In genomic region chr3:156161172-156161571, GRCh38 we compare ENCODE assay signal across 1 cellular context.
TF ChIP-seq lines count a peak whose summit lies in the region.

No MANE protein-coding gene starts in this region.

TF ChIP-seq in IMR-90, 13 proteins besides CTCF, POLR2A, EP300 and RAD21 (continued from another document):
- TF ChIP-seq MAZ (IDR thresholded peaks at IDR 0.05; ENCODE audit: borderline replicate concordance, low read depth, low read length) (no peak), NFE2L2 (IDR thresholded peaks at IDR 0.05; ENCODE audit: low read depth, low read length) (no peak)
TF ChIP-seq in IMR-90: peak in this region for 0.
